Comparison of ENCODE assay signal across 41 cellular contexts in the genomic region with DNA sequence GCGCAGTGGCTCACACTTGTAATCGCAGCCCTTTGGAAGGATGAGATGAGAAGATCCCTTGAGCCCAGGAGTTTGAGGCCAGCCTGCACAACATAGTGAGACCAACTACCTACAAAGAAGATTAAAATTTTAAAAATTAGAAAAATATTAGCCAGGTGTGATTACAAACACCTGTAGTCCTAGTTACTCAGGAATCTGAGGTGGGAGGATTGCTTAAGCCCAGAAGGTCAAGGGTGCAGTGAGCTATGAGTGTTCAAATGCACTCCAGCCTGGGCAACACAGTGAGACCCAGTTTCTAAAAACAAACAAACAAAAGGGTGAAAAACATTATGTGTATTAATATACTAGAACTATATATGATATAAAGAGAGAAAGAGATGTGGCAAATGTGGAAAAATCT. TPM values are rescaled to one million over a fixed set of nuclear protein-coding genes. Genes with fewer than 3 reads are reported as not detected.
"Had no signal": no experiment of that assay in that cellular context is flagged by ENCODE, and none has a peak within 500 bp of the region (broad histone marks: within the 10 kb centered on the region; RNA-seq: fewer than 3 reads in every experiment).

No MANE protein-coding gene starts in this region.

- H3K27me3 ChIP-seq: adrenal gland, ascending aorta, body of pancreas, brain microvascular endothelial cell, breast epithelium, cardiac muscle cell had no signal

- H3K4me3 ChIP-seq: adrenal gland, ascending aorta, body of pancreas, breast epithelium, cardiac muscle cell had no signal

- H3K36me3 Mint-ChIP-seq: activated naive CD4-positive, alpha-beta T cell treated with anti-CD3 and anti-CD28 coated beads, Interleukin-2, amount 10 ng/mL, durations not matched to agents 7 days and 5 days; activated naive CD4-positive, alpha-beta T cell treated with anti-CD3 and anti-CD28 coated beads, Interleukin-2, amount 50 U/mL, for 24 hours; activated naive CD4-positive, alpha-beta T cell treated with anti-CD3 and anti-CD28 coated beads, Interleukin-2, amount 50 U/mL, for 72 hours; activated naive CD8-positive, alpha-beta T cell; activated naive CD8-positive, alpha-beta T cell treated with anti-CD3 and anti-CD28 coated beads for 36 hours; activated naive CD8-positive, alpha-beta T cell treated with anti-CD3 and anti-CD28 coated beads, Interleukin-2, amount 10 ng/mL, durations not matched to agents 7 days and 5 days; brain had no signal

- H3K27ac Mint-ChIP-seq: activated naive CD4-positive, alpha-beta T cell treated with anti-CD3 and anti-CD28 coated beads for 36 hours; activated naive CD4-positive, alpha-beta T cell treated with anti-CD3 and anti-CD28 coated beads, Interleukin-2, amount 10 ng/mL, durations not matched to agents 7 days and 5 days; activated naive CD4-positive, alpha-beta T cell treated with anti-CD3 and anti-CD28 coated beads, Interleukin-2, amount 50 U/mL, for 24 hours; activated naive CD4-positive, alpha-beta T cell treated with anti-CD3 and anti-CD28 coated beads, Interleukin-2, amount 50 U/mL, for 72 hours; activated naive CD8-positive, alpha-beta T cell; activated naive CD8-positive, alpha-beta T cell treated with anti-CD3 and anti-CD28 coated beads for 36 hours; activated naive CD8-positive, alpha-beta T cell treated with anti-CD3 and anti-CD28 coated beads, Interleukin-2, amount 10 ng/mL, durations not matched to agents 7 days and 5 days; activated naive CD8-positive, alpha-beta T cell treated with anti-CD3 and anti-CD28 coated beads, Interleukin-2, amount 50 U/mL, for 24 hours; activated T-cell treated with anti-CD3 and anti-CD28 coated beads, Interleukin-2, amount 50 U/mL, for 24 hours; activated T-cell treated with anti-CD3 and anti-CD28 coated beads, Interleukin-2, amount 50 U/mL, for 72 hours; activated T-helper 1 cell treated with anti-CD3 and anti-CD28 coated beads, Interleukin-12 subunit alpha, Interleukin-12 subunit beta, Interleukin-2, Interleukin-4 antibody, amounts not matched to agents 30 ng/mL and 10 ng/mL and 1 ng/mL, durations not matched to agents 14 hours and 24 hours and 36 hours; activated T-helper 17 cell treated with anti-CD3 and anti-CD28 coated beads, Interleukin-2, amount 50 U/mL, for 72 hours; activated T-helper 2 cell treated with anti-CD3 and anti-CD28 coated beads, Interferon-gamma antibody, Interleukin-2, Interleukin-4, amounts not matched to agents 10 μg/mL and 5 μg/mL and 100 μg/mL, durations not matched to agents 14 hours and 24 hours and 36 hours; brain had no signal

- H3K9me3 ChIP-seq: adrenal gland, body of pancreas, breast epithelium had no signal

- H3K4me1 Mint-ChIP-seq: activated naive CD4-positive, alpha-beta T cell treated with anti-CD3 and anti-CD28 coated beads, Interleukin-2, amount 10 ng/mL, durations not matched to agents 7 days and 5 days; activated naive CD4-positive, alpha-beta T cell treated with anti-CD3 and anti-CD28 coated beads, Interleukin-2, amount 50 U/mL, for 24 hours; activated naive CD8-positive, alpha-beta T cell treated with anti-CD3 and anti-CD28 coated beads for 36 hours; activated naive CD8-positive, alpha-beta T cell treated with anti-CD3 and anti-CD28 coated beads, Interleukin-2, amount 10 ng/mL, durations not matched to agents 7 days and 5 days; activated naive CD8-positive, alpha-beta T cell treated with anti-CD3 and anti-CD28 coated beads, Interleukin-2, amount 50 U/mL, for 24 hours; activated T-helper 17 cell treated with anti-CD3 and anti-CD28 coated beads, Interleukin-2, amount 50 U/mL, for 72 hours; brain; central memory CD8-positive, alpha-beta T cell had no signal

- H3K27me3 Mint-ChIP-seq: activated naive CD8-positive, alpha-beta T cell treated with anti-CD3 and anti-CD28 coated beads, Interleukin-2, amount 10 ng/mL, durations not matched to agents 7 days and 5 days; central memory CD8-positive, alpha-beta T cell had no signal

- H3K27ac ChIP-seq: adrenal gland, ascending aorta, body of pancreas, brain microvascular endothelial cell, breast epithelium, cardiac muscle cell had no signal

- H3K36me3 ChIP-seq: adrenal gland, ascending aorta, brain microvascular endothelial cell, breast epithelium, cardiac muscle cell had no signal

- H3K4me3 Mint-ChIP-seq: activated naive CD4-positive, alpha-beta T cell treated with anti-CD3 and anti-CD28 coated beads for 36 hours; activated naive CD4-positive, alpha-beta T cell treated with anti-CD3 and anti-CD28 coated beads, Interleukin-2, amount 10 ng/mL, durations not matched to agents 7 days and 5 days; activated naive CD4-positive, alpha-beta T cell treated with anti-CD3 and anti-CD28 coated beads, Interleukin-2, amount 50 U/mL, for 24 hours; activated naive CD8-positive, alpha-beta T cell; activated naive CD8-positive, alpha-beta T cell treated with anti-CD3 and anti-CD28 coated beads for 36 hours; activated naive CD8-positive, alpha-beta T cell treated with anti-CD3 and anti-CD28 coated beads, Interleukin-2, amount 10 ng/mL, durations not matched to agents 7 days and 5 days; activated naive CD8-positive, alpha-beta T cell treated with anti-CD3 and anti-CD28 coated beads, Interleukin-2, amount 50 U/mL, for 24 hours; activated T-cell treated with anti-CD3 and anti-CD28 coated beads, Interleukin-2, amount 50 U/mL, for 24 hours; activated T-cell treated with anti-CD3 and anti-CD28 coated beads, Interleukin-2, amount 50 U/mL, for 4 hours; activated T-cell treated with anti-CD3 and anti-CD28 coated beads, Interleukin-2, amount 50 U/mL, for 72 hours; activated T-helper 1 cell treated with anti-CD3 and anti-CD28 coated beads, Interleukin-12 subunit alpha, Interleukin-12 subunit beta, Interleukin-2, Interleukin-4 antibody, amounts not matched to agents 30 ng/mL and 10 ng/mL and 1 ng/mL, durations not matched to agents 14 hours and 24 hours and 36 hours; activated T-helper 17 cell treated with anti-CD3 and anti-CD28 coated beads, Interleukin-2, amount 50 U/mL, for 72 hours; brain; central memory CD8-positive, alpha-beta T cell had no signal

- H3K4me1 ChIP-seq: adrenal gland, ascending aorta, body of pancreas, breast epithelium had no signal

- DNase-seq: activated effector memory CD4-positive, alpha-beta T cell treated with anti-CD3 and anti-CD28 coated beads, Interleukin-2, amount 50 U/mL, for 16 hours; activated effector memory CD4-positive, alpha-beta T cell treated with Interleukin-2 at 50 U/mL for 16 hours; activated gamma-delta T cell; activated gamma-delta T cell treated with Interleukin-2 at 50 U/mL for 16 hours; activated naive CD4-positive, alpha-beta T cell; activated naive CD4-positive, alpha-beta T cell treated with anti-CD3 and anti-CD28 coated beads for 36 hours; activated naive CD4-positive, alpha-beta T cell treated with anti-CD3 and anti-CD28 coated beads, Interleukin-2, amount 10 ng/mL, durations not matched to agents 7 days and 5 days; activated naive CD4-positive, alpha-beta T cell treated with anti-CD3 and anti-CD28 coated beads, Interleukin-2, amount 50 U/mL, for 16 hours; activated naive CD4-positive, alpha-beta T cell treated with Interleukin-2 at 50 U/mL for 16 hours; activated naive CD8-positive, alpha-beta T cell treated with anti-CD3 and anti-CD28 coated beads for 36 hours; activated naive CD8-positive, alpha-beta T cell treated with anti-CD3 and anti-CD28 coated beads, Interleukin-2, amount 10 ng/mL, durations not matched to agents 7 days and 5 days; activated naive CD8-positive, alpha-beta T cell treated with anti-CD3 and anti-CD28 coated beads, Interleukin-2, amount 50 U/mL, for 24 hours; activated T-cell treated with anti-CD3 and anti-CD28 coated beads for 4 hours; activated T-cell treated with anti-CD3 and anti-CD28 coated beads, Interleukin-2, amount 50 U/mL, for 1 hour; activated T-cell treated with anti-CD3 and anti-CD28 coated beads, Interleukin-2, amount 50 U/mL, for 24 hours; activated T-cell treated with anti-CD3 and anti-CD28 coated beads, Interleukin-2, amount 50 U/mL, for 4 hours; activated T-cell treated with anti-CD3 and anti-CD28 coated beads, Interleukin-2, amount 50 U/mL, for 48 hours; activated T-cell treated with anti-CD3 and anti-CD28 coated beads, Interleukin-2, amount 50 U/mL, for 72 hours; adrenal gland; amniotic stem cell; amygdala; anterior cingulate cortex; aorta; body of pancreas; brain microvascular endothelial cell; caudate nucleus; central memory CD4-positive, alpha-beta T cell; cerebellar nuclear complex had no signal

- ATAC-seq: activated naive CD4-positive, alpha-beta T cell treated with anti-CD3 and anti-CD28 coated beads, Interleukin-2, amount 50 U/mL, for 72 hours; activated naive CD8-positive, alpha-beta T cell treated with anti-CD3 and anti-CD28 coated beads, Interleukin-2, amount 50 U/mL, for 24 hours; activated T-cell treated with anti-CD3 and anti-CD28 coated beads, Interleukin-2, amount 50 U/mL, for 4 hours; activated T-cell treated with anti-CD3 and anti-CD28 coated beads, Interleukin-2, amount 50 U/mL, for 72 hours; activated T-helper 17 cell treated with anti-CD3 and anti-CD28 coated beads, Interleukin-2, amount 50 U/mL, for 72 hours; body of pancreas had no signal

- H3K9me3 Mint-ChIP-seq: activated naive CD4-positive, alpha-beta T cell treated with anti-CD3 and anti-CD28 coated beads for 36 hours; activated naive CD4-positive, alpha-beta T cell treated with anti-CD3 and anti-CD28 coated beads, Interleukin-2, amount 10 ng/mL, durations not matched to agents 7 days and 5 days; activated naive CD4-positive, alpha-beta T cell treated with anti-CD3 and anti-CD28 coated beads, Interleukin-2, amount 50 U/mL, for 24 hours; activated naive CD4-positive, alpha-beta T cell treated with anti-CD3 and anti-CD28 coated beads, Interleukin-2, amount 50 U/mL, for 72 hours; activated naive CD8-positive, alpha-beta T cell treated with anti-CD3 and anti-CD28 coated beads, Interleukin-2, amount 10 ng/mL, durations not matched to agents 7 days and 5 days; activated naive CD8-positive, alpha-beta T cell treated with anti-CD3 and anti-CD28 coated beads, Interleukin-2, amount 50 U/mL, for 24 hours; activated T-cell treated with anti-CD3 and anti-CD28 coated beads, Interleukin-2, amount 50 U/mL, for 24 hours; activated T-cell treated with anti-CD3 and anti-CD28 coated beads, Interleukin-2, amount 50 U/mL, for 4 hours; activated T-helper 1 cell treated with anti-CD3 and anti-CD28 coated beads, Interleukin-12 subunit alpha, Interleukin-12 subunit beta, Interleukin-2, Interleukin-4 antibody, amounts not matched to agents 30 ng/mL and 10 ng/mL and 1 ng/mL, durations not matched to agents 14 hours and 24 hours and 36 hours; activated T-helper 17 cell treated with anti-CD3 and anti-CD28 coated beads, Interleukin-2, amount 50 U/mL, for 72 hours; activated T-helper 2 cell treated with anti-CD3 and anti-CD28 coated beads, Interferon-gamma antibody, Interleukin-2, Interleukin-4, amounts not matched to agents 10 μg/mL and 5 μg/mL and 100 μg/mL, durations not matched to agents 14 hours and 24 hours and 36 hours; central memory CD8-positive, alpha-beta T cell had no signal

RNA-seq across cellular contexts. Expression of gene NKX6-1, which starts 36.8 kb away (rescaled TPM):
- total RNA-seq: activated naive CD4-positive, alpha-beta T cell treated with anti-CD3 and anti-CD28 coated beads for 36 hours; activated naive CD4-positive, alpha-beta T cell treated with anti-CD3 and anti-CD28 coated beads, Interleukin-2, amount 50 U/mL, for 72 hours; activated naive CD8-positive, alpha-beta T cell treated with anti-CD3 and anti-CD28 coated beads for 36 hours; activated naive CD8-positive, alpha-beta T cell treated with anti-CD3 and anti-CD28 coated beads, Interleukin-2, amount 10 ng/mL, durations not matched to agents 7 days and 5 days; activated T-cell treated with anti-CD3 and anti-CD28 coated beads, Interleukin-2, amount 50 U/mL, for 4 hours; activated T-cell treated with anti-CD3 and anti-CD28 coated beads, Interleukin-2, amount 50 U/mL, for 72 hours; activated T-helper 1 cell treated with anti-CD3 and anti-CD28 coated beads, Interleukin-12 subunit alpha, Interleukin-12 subunit beta, Interleukin-2, Interleukin-4 antibody, amounts not matched to agents 30 ng/mL and 10 ng/mL and 1 ng/mL, durations not matched to agents 14 hours and 24 hours and 36 hours; activated T-helper 17 cell treated with anti-CD3 and anti-CD28 coated beads, Interleukin-2, amount 50 U/mL, for 72 hours; activated T-helper 2 cell treated with anti-CD3 and anti-CD28 coated beads, Interferon-gamma antibody, Interleukin-2, Interleukin-4, amounts not matched to agents 10 μg/mL and 5 μg/mL and 100 μg/mL, durations not matched to agents 14 hours and 24 hours and 36 hours; ascending aorta; bronchial epithelial cell; cardiac muscle cell had no signal
- polyA plus RNA-seq: adrenal gland, cardiac muscle cell had no signal

RNA-seq across cellular contexts. Expression of gene CDS1, which starts 47.0 kb away (rescaled TPM):
- total RNA-seq: activated T-helper 1 cell treated with anti-CD3 and anti-CD28 coated beads, Interleukin-12 subunit alpha, Interleukin-12 subunit beta, Interleukin-2, Interleukin-4 antibody, amounts not matched to agents 30 ng/mL and 10 ng/mL and 1 ng/mL, durations not matched to agents 14 hours and 24 hours and 36 hours; activated T-helper 2 cell treated with anti-CD3 and anti-CD28 coated beads, Interferon-gamma antibody, Interleukin-2, Interleukin-4, amounts not matched to agents 10 μg/mL and 5 μg/mL and 100 μg/mL, durations not matched to agents 14 hours and 24 hours and 36 hours; cardiac septum had no signal
